Comparison of ENCODE assay signal across 9 cellular contexts in the genomic region with DNA sequence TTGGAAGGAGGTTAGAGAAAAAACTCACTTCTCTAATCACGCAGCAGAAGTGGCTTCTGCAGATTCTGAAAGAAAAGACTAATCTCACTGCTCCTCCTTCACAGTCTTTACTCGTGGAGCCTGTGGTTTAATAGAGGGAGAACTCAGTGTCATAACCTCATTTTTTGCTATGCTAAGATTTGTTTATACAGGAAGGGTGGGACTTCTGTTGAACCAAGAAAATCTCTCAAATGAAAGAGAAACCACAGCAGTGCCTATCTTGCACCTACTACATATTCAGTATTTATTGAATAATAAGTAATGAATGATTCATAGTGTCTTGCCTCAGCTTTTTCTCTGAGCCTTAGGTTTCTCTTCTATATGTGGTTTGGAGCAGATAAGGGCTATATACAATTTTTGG.
A peak's percentile ranks its signal among the peaks of the same experiment; 100 is the strongest.
DNase-seq lines count a peak whose midpoint lies in the region; ATAC-seq and TF ChIP-seq lines count a peak whose summit lies in the region.
"Had no signal": no experiment of that assay in that cellular context is flagged by ENCODE, and none has a peak within 500 bp of the region (broad histone marks: within the 10 kb centered on the region; RNA-seq: fewer than 3 reads in every experiment).

No MANE protein-coding gene starts in this region.

- H2AFZ ChIP-seq in OCI-LY3 (ENCODE audit: low read depth, low read length), result 0 out of 2 replicates have a peak overlapping the region, but pooled peaks have one; percentile 16

- H3K9me3 ChIP-seq in OCI-LY3 (ENCODE audit: insufficient read depth, low read length), result peaks cover 5% of the 10 kb centered on the region; the same call in 1 of the 2 replicates

- peak; percentile 62 for ATAC-seq in GM18861 (IDR thresholded peaks at IDR 0.05; ENCODE audit: unreplicated experiment)
- ATAC-seq in GM21737 (IDR thresholded peaks at IDR 0.05; ENCODE audit: unreplicated experiment), result peak; percentile 71
- peak; percentile 97 for ATAC-seq in memory B cell (ENCODE audit: low read depth)

- TF ChIP-seq CTCF in OCI-LY3 (IDR thresholded peaks at IDR 0.05; ENCODE audit: low read depth, low read length) (no peak), RWPE1 (conservative IDR thresholded peaks at IDR 0.05; ENCODE audit: low read depth) (no peak)

- peaks cover 12% of the 10 kb centered on the region for H3K4me1 Mint-ChIP-seq in memory B cell

- POLR2A ChIA-PET in RWPE1 (lab: Yijun Ruan, JAX; ENCODE audit: low non-redundant PET), result no interaction called here

- peak overlapping the region; percentile 66 for H3K4me3 Mint-ChIP-seq in memory B cell

- peak overlapping the region; percentile 10; the same call in 1 of the 2 replicates for H3K4me2 ChIP-seq in OCI-LY3 (ENCODE audit: low read length)

- H3K9me3 Mint-ChIP-seq in memory B cell, result peaks cover 6% of the 10 kb centered on the region

- H3K36me3 Mint-ChIP-seq in memory B cell, result peaks cover 3% of the 10 kb centered on the region

- H3K79me2 ChIP-seq in OCI-LY3 (ENCODE audit: low read length), result no peaks in the 10 kb centered on the region

- no peaks in the 10 kb centered on the region for H3K4me1 ChIP-seq in OCI-LY3 (ENCODE audit: low read length)

- CTCF ChIA-PET in RWPE1 (lab: Yijun Ruan, JAX), result no interaction called here

- no peaks in the 10 kb centered on the region for H3K36me3 ChIP-seq in OCI-LY3 (replicated peaks; ENCODE audit: low read depth, low read length)

- H3K27ac Mint-ChIP-seq in memory B cell, result peak overlapping the region; percentile 92

- no peak overlapping the region for H3K4me3 ChIP-seq in OCI-LY3 (ENCODE audit: low read length)

- DNase-seq in memory B cell (ENCODE audit: low spot score in 2 of 2) (peak in 1 of 2 donors; percentile 32), HUDEP-2 (lab: John Stamatoyannopoulos, UW; ENCODE audit: unreplicated experiment in 76 of 76) (no peak), RWPE1 (ENCODE audit: low spot score) (no peak), NCI-H1105 treated with DMSO at 0.1 percent for 48 hours (lab: John Stamatoyannopoulos, UW) (no peak)
- DNase-seq in activated CD8-positive, alpha-beta memory T cell treated with anti-CD3 and anti-CD28 coated beads, Interleukin-2, amount 50 U/mL, for 4 hours, result no peak
- DNase-seq: SHP77 had no signal

- H4K20me1 ChIP-seq in OCI-LY3 (ENCODE audit: insufficient read depth, low read length), result no peaks in the 10 kb centered on the region

- H3K27me3 Mint-ChIP-seq in memory B cell, result no peaks in the 10 kb centered on the region

- no peaks in the 10 kb centered on the region for H3K27me3 ChIP-seq in OCI-LY3 (ENCODE audit: low read depth, low read length)

- no peak overlapping the region for H3K9ac ChIP-seq in OCI-LY3 (ENCODE audit: low read length)

- H3K27ac ChIP-seq in OCI-LY3 (ENCODE audit: low read length) (no peak overlapping the region), RWPE1 (no peak overlapping the region)
